In genomic region chr17:55005520-55005919, GRCh38 we compare ENCODE assay signal across 9 cellular contexts. TPM values are rescaled to one million over a fixed set of nuclear protein-coding genes. Genes with fewer than 3 reads are reported as not detected.
DNase-seq lines count a peak whose midpoint lies in the region; ATAC-seq and TF ChIP-seq lines count a peak whose summit lies in the region.
"Had no signal": no experiment of that assay in that cellular context is flagged by ENCODE, and none has a peak within 500 bp of the region (broad histone marks: within the 10 kb centered on the region; RNA-seq: fewer than 3 reads in every experiment).

No MANE protein-coding gene starts in this region.

- no peaks in the 10 kb centered on the region for H3K4me1 Mint-ChIP-seq in activated T-cell treated with anti-CD3 and anti-CD28 coated beads, Interleukin-2, amount 50 U/mL, for 4 hours (ENCODE audit: low read depth)

- H3K4me3 ChIP-seq in DND-41 (ENCODE audit: low read depth in 1 of 2, low read length in 2 of 2) (no peak overlapping the region), RWPE2 (ENCODE audit: severe bottlenecking) (no peak overlapping the region), iPS DF 6.9 (ENCODE audit: low read length) (no peak overlapping the region)

- no peak overlapping the region for H3K4me3 Mint-ChIP-seq in activated T-cell treated with anti-CD3 and anti-CD28 coated beads, Interleukin-2, amount 50 U/mL, for 4 hours

- H3K36me3 Mint-ChIP-seq in activated T-cell treated with anti-CD3 and anti-CD28 coated beads, Interleukin-2, amount 50 U/mL, for 4 hours (ENCODE audit: insufficient read depth) = peaks cover 12% of the 10 kb centered on the region

- TF ChIP-seq CTCF in DND-41 (IDR thresholded peaks at IDR 0.05; ENCODE audit: borderline replicate concordance, extremely low read depth, low read length, poor library complexity, severe bottlenecking) (peak; percentile 71), RWPE2 (IDR thresholded peaks at IDR 0.05; ENCODE audit: poor library complexity, severe bottlenecking) (peak; percentile 54)

- no peaks in the 10 kb centered on the region; the same call in 1 of the 2 replicates for H3K36me3 ChIP-seq in DND-41 (ENCODE audit: insufficient read depth, low read length)
- peaks cover 11% of the 10 kb centered on the region for H3K36me3 ChIP-seq in RWPE2 (ENCODE audit: low read depth)
- H3K36me3 ChIP-seq in iPS DF 6.9 (ENCODE audit: control insufficient read depth, insufficient read depth, low read length) = no peaks in the 10 kb centered on the region

- DNase-seq in DND-41 (peak; percentile 24), HCEC 1CT (peak; percentile 23), RWPE2 (ENCODE audit: low spot score) (no peak), iPS DF 6.9 (ENCODE audit: low read depth, low spot score) (peak; percentile 37), UCSD-AML1 (lab: John Stamatoyannopoulos, UW; ENCODE audit: unreplicated experiment) (no peak)
- DNase-seq in activated T-cell treated with anti-CD3 and anti-CD28 coated beads, Interleukin-2, amount 50 U/mL, for 4 hours = no peak
- DNase-seq: amygdala had no signal

- H3K9me3 ChIP-seq in DND-41 (ENCODE audit: insufficient read depth, low read length, severe bottlenecking) = no peaks in the 10 kb centered on the region
- H3K9me3 ChIP-seq in RWPE2 (ENCODE audit: severe bottlenecking) = no peaks in the 10 kb centered on the region
- H3K9me3 ChIP-seq in iPS DF 6.9 (ENCODE audit: control insufficient read depth, insufficient read depth, low read length) = no peaks in the 10 kb centered on the region

- no peak overlapping the region for H2AFZ ChIP-seq in DND-41 (ENCODE audit: low read depth, low read length)

- no peaks in the 10 kb centered on the region for H3K79me2 ChIP-seq in DND-41 (ENCODE audit: insufficient read depth, low read length)

- H3K4me2 ChIP-seq in DND-41 (ENCODE audit: insufficient read depth, low read length) = no peak overlapping the region

- H3K27ac ChIP-seq in DND-41 (ENCODE audit: low read length) (no peak overlapping the region), RWPE2 (ENCODE audit: poor library complexity, severe bottlenecking) (no peak overlapping the region), iPS DF 6.9 (ENCODE audit: low read length) (no peak overlapping the region)

- no peaks in the 10 kb centered on the region for H3K27me3 Mint-ChIP-seq in activated T-cell treated with anti-CD3 and anti-CD28 coated beads, Interleukin-2, amount 50 U/mL, for 4 hours (ENCODE audit: low read depth)

- WGBS in iPS DF 6.9 (ENCODE audit: insufficient coverage, insufficient read length) = no CpG with 5 or more reads among the region's 1 CpG

- no peak overlapping the region for H3K9ac ChIP-seq in DND-41 (ENCODE audit: low read depth, low read length)

- ATAC-seq in DND-41 (ENCODE audit: insufficient read depth, low read depth) (peak; percentile 47; the same call in 1 of the 3 replicates), RWPE2 (ENCODE audit: low read depth) (no peak), GM21447 (IDR thresholded peaks at IDR 0.05; ENCODE audit: unreplicated experiment) (no peak), HG03108 (IDR thresholded peaks at IDR 0.05; ENCODE audit: unreplicated experiment) (no peak)
- ATAC-seq in activated T-cell treated with anti-CD3 and anti-CD28 coated beads, Interleukin-2, amount 50 U/mL, for 4 hours = no peak

- no peaks in the 10 kb centered on the region for H4K20me1 ChIP-seq in DND-41 (ENCODE audit: insufficient read depth, low read length)

- no peaks in the 10 kb centered on the region for H3K9me3 Mint-ChIP-seq in activated T-cell treated with anti-CD3 and anti-CD28 coated beads, Interleukin-2, amount 50 U/mL, for 4 hours

- no peaks in the 10 kb centered on the region for H3K27me3 ChIP-seq in DND-41 (ENCODE audit: insufficient read depth, low read length, poor library complexity)
- H3K27me3 ChIP-seq in RWPE2 (ENCODE audit: insufficient read depth, poor library complexity, severe bottlenecking) = no peaks in the 10 kb centered on the region
- H3K27me3 ChIP-seq in iPS DF 6.9 (ENCODE audit: control insufficient read depth, insufficient read depth, low read length) = no peaks in the 10 kb centered on the region

- H3K4me1 ChIP-seq in DND-41 (ENCODE audit: insufficient read depth, low read length) (no peaks in the 10 kb centered on the region), RWPE2 (ENCODE audit: insufficient read depth, poor library complexity, severe bottlenecking) (no peaks in the 10 kb centered on the region), iPS DF 6.9 (ENCODE audit: control insufficient read depth, insufficient read depth, low read length) (no peaks in the 10 kb centered on the region)

RNA-seq across cellular contexts. Expression of gene STXBP4, which starts 37.0 kb away (rescaled TPM):
- total RNA-seq in activated T-cell treated with anti-CD3 and anti-CD28 coated beads, Interleukin-2, amount 50 U/mL, for 4 hours = 1 to 10 TPM; 5.1 to 8.1 (median 5.3) TPM

RNA-seq across cellular contexts. Expression of gene COX11, which starts 37.1 kb away (rescaled TPM):
- total RNA-seq in activated T-cell treated with anti-CD3 and anti-CD28 coated beads, Interleukin-2, amount 50 U/mL, for 4 hours = 10 to 100 TPM; 48.0 to 62.9 (median 61.6) TPM

Comparison
In these comparisons a context has a peak if more than half of its experiments do, and no peak if none do; other contexts are left out.
1. DNase-seq: peak in DND-41 (single experiment), HCEC 1CT (single experiment) and iPS DF 6.9 (single experiment); none in RWPE2 (single experiment), UCSD-AML1 (single experiment) and activated T-cell treated with anti-CD3 and anti-CD28 coated beads, Interleukin-2, amount 50 U/mL, for 4 hours (single experiment).